8 cellular contexts compared by ENCODE assay signal in genomic region chr4:156946508-156947197, GRCh38. TPM values are rescaled to one million over a fixed set of nuclear protein-coding genes. Genes with fewer than 3 reads are reported as not detected.
A peak's percentile ranks its signal among the peaks of the same experiment; 100 is the strongest.
DNase-seq lines count a peak whose midpoint lies in the region; ATAC-seq and TF ChIP-seq lines count a peak whose summit lies in the region.
"Had no signal": no experiment of that assay in that cellular context is flagged by ENCODE, and none has a peak within 500 bp of the region (broad histone marks: within the 10 kb centered on the region; RNA-seq: fewer than 3 reads in every experiment).

No MANE protein-coding gene starts in this region.

- ATAC-seq in HG02759 (IDR thresholded peaks at IDR 0.05; ENCODE audit: unreplicated experiment): no peak

- H3K4me3 ChIP-seq in astrocyte of the cerebellum (ENCODE audit: low read depth, low read length) (no peak overlapping the region), kidney epithelial cell (ENCODE audit: low read depth, low read length) (no peak overlapping the region), urinary bladder (ENCODE audit: low read depth, low read length) (no peak overlapping the region)
- H3K4me3 ChIP-seq: SK-N-MC had no signal

- no peaks in the 10 kb centered on the region for H3K4me1 ChIP-seq in urinary bladder (ENCODE audit: insufficient read depth)

- DNase-seq in HT-29 (ENCODE audit: low spot score): peak; percentile 51
- peak; percentile 90 for DNase-seq in astrocyte of the cerebellum (ENCODE audit: low read depth)
- peak; percentile 98 for DNase-seq in kidney epithelial cell (ENCODE audit: low read depth)
- no peak for DNase-seq in Kasumi-1 (lab: John Stamatoyannopoulos, UW)
- no peak for DNase-seq in COR-L47 (lab: John Stamatoyannopoulos, UW)

- no peaks in the 10 kb centered on the region for H3K36me3 ChIP-seq in kidney epithelial cell (ENCODE audit: control insufficient read depth, insufficient read depth, low read length)
- H3K36me3 ChIP-seq in urinary bladder (ENCODE audit: insufficient read depth): no peaks in the 10 kb centered on the region

- WGBS in urinary bladder: 26% methylated on average over 5 of the region's 5 CpGs

- in situ Hi-C loops in astrocyte of the cerebellum (cut with HindIII; ENCODE audit: low sequenced_read_pairs): no loop called here

- no peak for TF ChIP-seq CTCF in astrocyte of the cerebellum (IDR thresholded peaks at IDR 0.05; ENCODE audit: low read depth, low read length, missing control alignments)
- no peak for TF ChIP-seq CTCF in kidney epithelial cell (IDR thresholded peaks at IDR 0.05; ENCODE audit: insufficient read depth, low read length, poor library complexity, severe bottlenecking)

- peak overlapping the region; percentile 73 for H3K27ac ChIP-seq in urinary bladder (ENCODE audit: low read depth)
- H3K27ac ChIP-seq: SK-N-MC had no signal

- no peaks in the 10 kb centered on the region for H3K27me3 ChIP-seq in kidney epithelial cell (ENCODE audit: control insufficient read depth, insufficient read depth, low read length)

RNA-seq across cellular contexts. Expression of gene PDGFC, which starts 24.9 kb away (rescaled TPM):
- 15.4 and 17.0 TPM in 2 replicates for total RNA-seq in HT-29 (2014; rRNA removed; shearing (Covaris generic))
- 67.2 and 82.5 TPM in 2 replicates for total RNA-seq in kidney epithelial cell
- 73.5 TPM for total RNA-seq in urinary bladder
- 23.4 TPM for polyA plus RNA-seq in urinary bladder

Comparison
In these comparisons a context has a peak if more than half of its experiments do, and no peak if none do; other contexts are left out.
1. DNase-seq: peak in HT-29 (single experiment), astrocyte of the cerebellum (single experiment) and kidney epithelial cell (single experiment); none in Kasumi-1 (0 of 2) and COR-L47 (single experiment).